Comparison of ENCODE assay signal across 3 cellular contexts in genomic region chr12:70028515-70028914, GRCh38.
"Had no signal": no experiment of that assay in that cellular context is flagged by ENCODE, and none has a peak within 500 bp of the region (broad histone marks: within the 10 kb centered on the region; RNA-seq: fewer than 3 reads in every experiment).

No MANE protein-coding gene starts in this region.

- H3K4me3 ChIP-seq: GM12878 had no signal

- DNase-seq: GDM1, GF-D8 had no signal

- ATAC-seq: GM12878 had no signal
